ENCODE assay signal across 18 cellular contexts in the genomic region with DNA sequence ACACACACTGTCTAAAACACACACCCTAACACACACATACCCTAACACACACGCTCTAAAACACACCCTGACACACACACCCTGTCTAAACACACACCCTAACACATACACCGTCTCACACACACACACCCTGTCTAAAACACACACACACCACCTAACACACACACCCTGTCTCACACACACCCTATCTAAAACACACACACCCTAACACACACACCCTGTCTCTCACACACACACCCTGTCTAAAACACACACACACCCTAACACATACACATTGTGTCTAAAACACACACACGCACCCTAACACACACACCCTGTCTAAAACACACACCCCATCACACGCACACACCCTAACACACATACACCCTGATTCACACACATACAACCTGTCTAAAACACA. TPM values are rescaled to one million over a fixed set of nuclear protein-coding genes. Genes with fewer than 3 reads are reported as not detected.
DNase-seq lines count a peak whose midpoint lies in the region; FAIRE-seq and TF ChIP-seq lines count a peak whose summit lies in the region.
"Had no signal": no experiment of that assay in that cellular context is flagged by ENCODE, and none has a peak within 500 bp of the region (broad histone marks: within the 10 kb centered on the region; RNA-seq: fewer than 3 reads in every experiment).

No MANE protein-coding gene starts in this region.

- H4K91ac ChIP-seq in H1 (replicated peaks; ENCODE audit: insufficient read length, low read length) (no peak overlapping the region), trophoblast cell (ENCODE audit: low read depth, low read length) (no peak overlapping the region)

- H3K4me3 ChIP-seq in H1 (ENCODE audit: extremely low read depth in 1 of 4, insufficient read depth in 2 of 4, low read depth in 3 of 4, low read length in 4 of 4) (no peak overlapping the region), trophoblast cell (ENCODE audit: low read depth, low read length) (peak overlapping the region; percentile 0)
- H3K4me3 ChIP-seq: A549, GM23338, HAP-1 had no signal

- no peak overlapping the region for H3K14ac ChIP-seq in H1 (ENCODE audit: insufficient read length)
- H3K14ac ChIP-seq in trophoblast cell (ENCODE audit: low read length) = no peak overlapping the region

- H2BK12ac ChIP-seq in H1 (ENCODE audit: low read depth, low read length) = peak overlapping the region; percentile 68; the same call in 1 of the 2 replicates
- no peak overlapping the region for H2BK12ac ChIP-seq in trophoblast cell (ENCODE audit: low read length)

- TF ChIP-seq EP300 in H1 (IDR thresholded peaks at IDR 0.05; ENCODE audit: borderline replicate concordance in 1 of 2, low read depth in 2 of 2, low read length in 2 of 2) = no peak

- H3K23ac ChIP-seq in H1 (ENCODE audit: insufficient read length) = no peak overlapping the region
- H3K23ac ChIP-seq in trophoblast cell (ENCODE audit: low read length) = no peak overlapping the region

- H3K9ac ChIP-seq in H1 (replicated peaks in 1 of 4; ENCODE audit: extremely low read depth in 1 of 4, low read depth in 3 of 4, low read length in 3 of 4) (no peak overlapping the region), trophoblast cell (ENCODE audit: low read length) (no peak overlapping the region)

- H2AFZ ChIP-seq in H1 (ENCODE audit: low read length) (no peak overlapping the region), trophoblast cell (ENCODE audit: insufficient read depth, low read length, poor library complexity) (no peak overlapping the region)
- H2AFZ ChIP-seq: GM23338 had no signal

- CTCF ChIA-PET in H1 (lab: Charles Lee; ENCODE audit: partially characterized antibody) = no interaction called here

- no peak for DNase-seq in H1 (ENCODE audit: low read depth in 1 of 2, low spot score in 2 of 2)
- no peak for DNase-seq in trophoblast cell
- DNase-seq in ureter (ENCODE audit: low spot score) = peak; percentile 8
- DNase-seq in NCI-H2029 treated with DMSO at 0.1 percent for 48 hours (lab: John Stamatoyannopoulos, UW) = no peak
- no peak for DNase-seq in NCI-H1436 (lab: John Stamatoyannopoulos, UW)
- no peak for DNase-seq in activated naive CD4-positive, alpha-beta T cell treated with anti-CD3 and anti-CD28 coated beads, Interleukin-2, amount 50 U/mL, for 16 hours
- DNase-seq in mesenteric fat pad (ENCODE audit: low spot score) = no peak
- DNase-seq: CD8-positive, alpha-beta T cell; COR-L47; DMS153; DMS79 treated with DMSO at 0.1 percent for 48 hours; GDM1; HFFc6 had no signal

- H3K36me3 ChIP-seq in H1 (ENCODE audit: control insufficient read depth in 2 of 4, insufficient read depth in 4 of 4, low read length in 3 of 4) (peaks cover 0 to 9% (median 0%) of the 10 kb centered on the region in 4 experiments; a peak in 2 of 8 replicates), trophoblast cell (ENCODE audit: control insufficient read depth in 1 of 2, insufficient read depth in 2 of 2, low read length in 2 of 2) (no peaks in the 10 kb centered on the region)

- H2AK5ac ChIP-seq in H1 (ENCODE audit: low read depth, low read length) = peak overlapping the region; percentile 97; the same call in 1 of the 2 replicates
- H2AK5ac ChIP-seq in trophoblast cell (ENCODE audit: low read length) = no peak overlapping the region

- H2BK5ac ChIP-seq in H1 (ENCODE audit: low read depth, low read length) (peak overlapping the region; percentile 27; the same call in 1 of the 2 replicates), trophoblast cell (ENCODE audit: low read depth, low read length, poor library complexity) (no peak overlapping the region)

- peak overlapping the region; percentile 37; the same call in 1 of the 2 replicates for H3K27ac ChIP-seq in VCaP
- H3K27ac ChIP-seq in H1 (ENCODE audit: low read depth, low read length) = no peak overlapping the region
- H3K27ac ChIP-seq in trophoblast cell (ENCODE audit: low read depth, low read length) = no peak overlapping the region
- H3K27ac ChIP-seq: A549 had no signal

- POLR2A ChIA-PET in H1 (lab: Charles Lee; ENCODE audit: partially characterized antibody) = no interaction called here

- H4K8ac ChIP-seq in H1 (ENCODE audit: extremely low read depth, insufficient read depth, low read length) = no peak overlapping the region
- H4K8ac ChIP-seq in trophoblast cell (ENCODE audit: low read depth, low read length) = no peak overlapping the region

- H3K27me3 ChIP-seq in H1 (replicated peaks in 1 of 4; ENCODE audit: control insufficient read depth in 3 of 4, extremely low read depth in 1 of 4, insufficient read depth in 3 of 4, low read length in 3 of 4) (no peaks in the 10 kb centered on the region), trophoblast cell (ENCODE audit: insufficient read depth, low read length) (no peaks in the 10 kb centered on the region)

- no peak overlapping the region for H4K5ac ChIP-seq in H1 (ENCODE audit: insufficient read length, low read depth, low read length)

- H2BK20ac ChIP-seq in H1 (ENCODE audit: low read length) = 0 out of 2 replicates have a peak overlapping the region, but pooled peaks have one; percentile 8

- H3K79me1 ChIP-seq in H1 (ENCODE audit: low read depth, low read length) = peaks cover 33% of the 10 kb centered on the region
- no peaks in the 10 kb centered on the region for H3K79me1 ChIP-seq in trophoblast cell (ENCODE audit: low read length)

- H3K56ac ChIP-seq in H1 (replicated peaks; ENCODE audit: insufficient read length, low read depth, low read length) = no peak overlapping the region

- peaks cover 17 to 88% of the 10 kb centered on the region in 2 experiments for H3K79me2 ChIP-seq in H1 (ENCODE audit: control insufficient read depth in 1 of 2, insufficient read depth in 2 of 2, low read length in 2 of 2)
- H3K79me2 ChIP-seq in trophoblast cell (ENCODE audit: control insufficient read depth, insufficient read depth, low read length, poor library complexity) = no peaks in the 10 kb centered on the region

- H2BK120ac ChIP-seq in H1 (replicated peaks; ENCODE audit: low read depth, low read length) (no peak overlapping the region), trophoblast cell (ENCODE audit: insufficient read depth, low read length, poor library complexity) (no peak overlapping the region)

- no peak for TF ChIP-seq CTCF in VCaP (conservative IDR thresholded peaks at IDR 0.05)
- no peak for TF ChIP-seq CTCF in H1 (IDR thresholded peaks at IDR 0.05; ENCODE audit: control extremely low read depth in 1 of 3, insufficient read depth in 1 of 3, low read depth in 1 of 3, low read length in 3 of 3)

- H3K23me2 ChIP-seq in H1 (ENCODE audit: low read depth, low read length) = peaks cover 16% of the 10 kb centered on the region; the same call in 1 of the 2 replicates

- H3K9me3 ChIP-seq in H1 (ENCODE audit: insufficient read depth in 2 of 2, low read depth in 1 of 2, low read length in 1 of 2) (no peaks in the 10 kb centered on the region), trophoblast cell (ENCODE audit: insufficient read depth, low read depth, low read length) (peaks cover 2% of the 10 kb centered on the region)
- H3K9me3 ChIP-seq: A549, HAP-1 had no signal

- H3K4ac ChIP-seq in H1 (replicated peaks; ENCODE audit: insufficient read length, low read depth, low read length) (no peak overlapping the region), trophoblast cell (ENCODE audit: low read depth, low read length) (no peak overlapping the region)

- TF ChIP-seq POLR2A in H1 (IDR thresholded peaks at IDR 0.05; ENCODE audit: control extremely low read depth in 1 of 2, low read depth in 2 of 2, low read length in 2 of 2) = no peak

- H3K4me2 ChIP-seq in H1 (ENCODE audit: insufficient read depth in 1 of 2, low read depth in 2 of 2, low read length in 2 of 2) (no peak overlapping the region; a peak in 1 of 4 replicates), trophoblast cell (ENCODE audit: low read length) (no peak overlapping the region)
- H3K4me2 ChIP-seq: A549, GM23338 had no signal

- no peak for FAIRE-seq in H1 (lab: Jason Lieb, UNC)
- FAIRE-seq: A549, D721Med had no signal

- peaks cover 0 to 8% (median 0%) of the 10 kb centered on the region in 4 experiments; a peak in 2 of 7 replicates for H3K4me1 ChIP-seq in H1 (replicated peaks in 1 of 4; ENCODE audit: control insufficient read depth in 3 of 4, insufficient read depth in 4 of 4, low read length in 3 of 4)
- no peaks in the 10 kb centered on the region for H3K4me1 ChIP-seq in trophoblast cell (ENCODE audit: control insufficient read depth in 1 of 2, insufficient read depth in 2 of 2, low read length in 2 of 2)
- H3K4me1 ChIP-seq: A549 had no signal

- H3K18ac ChIP-seq in H1 (ENCODE audit: extremely low read depth, low read length) = no peak overlapping the region
- H3K18ac ChIP-seq in trophoblast cell (ENCODE audit: low read length) = no peak overlapping the region

- TF ChIP-seq RAD21 in H1 (IDR thresholded peaks at IDR 0.05 in 1 of 2, conservative IDR thresholded peaks at IDR 0.05 in 1 of 2; ENCODE audit: low read depth in 2 of 2, low read length in 2 of 2) = no peak

- H2BK15ac ChIP-seq in H1 (ENCODE audit: low read length) = no peak overlapping the region

- no peak overlapping the region for H4K12ac ChIP-seq in trophoblast cell (ENCODE audit: low read depth, low read length)

- WGBS in H1 (ENCODE audit: extremely low coverage in 1 of 2, insufficient coverage in 1 of 2, insufficient read length in 1 of 2, insufficient replicate concordance in 2 of 2, low coverage in 1 of 2, low lambda C conversion rate in 2 of 2, missing lambda C conversion rate in 1 of 2), 2 experiments = 94 to 100% methylated on average over 3 to 4 of the region's 4 CpGs
- WGBS in trophoblast cell (ENCODE audit: extremely low coverage, insufficient coverage, insufficient read length) = 100% methylated on average over 4 of the region's 4 CpGs

- peaks cover 14 to 21% of the 10 kb centered on the region in 2 experiments for H4K20me1 ChIP-seq in H1 (replicated peaks in 1 of 2; ENCODE audit: control insufficient read depth in 1 of 2, insufficient read depth in 2 of 2, low read length in 2 of 2)

TF ChIP-seq in H1, 55 proteins besides CTCF, POLR2A, EP300 and RAD21 (continues in another document):
- TF ChIP-seq SIN3A (conservative IDR thresholded peaks at IDR 0.05 in 1 of 2, IDR thresholded peaks at IDR 0.05 in 1 of 2; ENCODE audit: low read depth in 1 of 2, low read length in 2 of 2) = no peak
- TF ChIP-seq MAFK (IDR thresholded peaks at IDR 0.05; ENCODE audit: low read depth, low read length) = no peak

RNA-seq across cellular contexts. Expression of a gene that starts 54.1 kb away (rescaled TPM):
- total RNA-seq in H1 (2021; fragmentation: NEBNext Ultra II Directional; extraction: Animal tissue kit (Norgen Biotek cat#: 25700)) = 31.3 and 31.5 TPM in 2 replicates
- polyA plus RNA-seq in H1 (2011; rRNA removed) = 15.4 and 31.2 TPM in 2 replicates
- polyA plus RNA-seq in H1 (2011; cell fraction: cytosol; rRNA removed) = 14.3 TPM
- polyA plus RNA-seq in H1 (2011; cell fraction: nucleus; rRNA removed) = 24.1 TPM
- 9.7 to 17.8 TPM (median 12.6 TPM) in 4 replicates for polyA plus RNA-seq in H1 (2012, experiment 1 of 2)
- polyA plus RNA-seq in H1 (2012, experiment 2 of 2) = 5.0 TPM
- polyA plus RNA-seq in H1 (2013, experiment 1 of 2) = 14.8 TPM
- 12.6 TPM for polyA plus RNA-seq in H1 (2013, experiment 2 of 2)
- 35.1 and 38.5 TPM in 2 replicates for polyA minus RNA-seq in H1 (2011; rRNA and poly(A)+ RNA removed)
- polyA minus RNA-seq in H1 (2011; cell fraction: cytosol; rRNA and poly(A)+ RNA removed) = 26.3 TPM
- polyA minus RNA-seq in H1 (2011; cell fraction: nucleus; rRNA and poly(A)+ RNA removed) = 47.3 TPM
- 7.3 and 8.1 TPM in 2 replicates for polyA plus RNA-seq in trophoblast cell (2013)
- total RNA-seq in ureter = 86.9 TPM
- 44.9 TPM for total RNA-seq in mesenteric fat pad
